Comparison of ENCODE assay signal across 12 cellular contexts in the genomic region with DNA sequence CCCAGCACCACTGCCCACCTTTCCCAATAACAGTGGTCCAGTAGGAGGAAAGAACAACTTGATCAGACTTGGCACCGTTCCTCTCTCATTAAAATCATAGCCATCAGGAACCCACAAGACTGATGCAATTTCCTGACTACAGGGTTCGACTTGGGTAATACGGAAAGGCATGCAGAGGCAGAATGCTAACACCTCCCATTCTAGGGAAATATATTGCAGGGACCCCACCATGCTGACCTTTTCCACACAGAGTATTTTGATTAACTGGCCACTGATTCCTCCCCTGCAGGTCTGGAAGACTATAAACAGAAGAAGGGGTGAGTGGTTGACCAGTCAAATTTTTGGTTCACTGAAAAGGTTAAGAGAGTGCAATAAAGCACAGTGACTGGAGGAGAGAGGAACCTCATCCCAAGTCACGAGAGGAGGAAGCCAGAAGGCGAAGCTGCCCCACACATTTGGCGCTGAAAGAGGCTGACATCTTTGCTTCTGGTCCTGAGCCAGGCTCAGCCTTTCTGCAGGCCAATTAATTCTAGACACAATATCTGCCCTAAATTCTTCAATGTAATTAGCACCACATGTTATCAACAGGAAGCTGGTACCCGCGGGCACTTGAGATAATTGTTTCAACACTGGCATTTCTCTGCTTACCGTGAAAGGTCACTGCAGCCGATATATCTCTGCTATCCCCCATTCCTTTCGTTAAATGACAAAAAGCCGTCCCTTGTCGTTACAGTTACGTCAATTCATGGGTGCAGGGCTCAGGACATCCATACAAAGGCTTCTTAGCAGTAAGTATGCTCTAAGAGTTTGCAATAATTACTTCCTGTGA.
DNase-seq lines count a peak whose midpoint lies in the region; ATAC-seq and TF ChIP-seq lines count a peak whose summit lies in the region.
"Had no signal": no experiment of that assay in that cellular context is flagged by ENCODE, and none has a peak within 500 bp of the region (broad histone marks: within the 10 kb centered on the region; RNA-seq: fewer than 3 reads in every experiment).

No MANE protein-coding gene starts in this region.

- H3K27ac Mint-ChIP-seq in GM23338: no peak overlapping the region
- H3K27ac Mint-ChIP-seq in CD4-positive, alpha-beta memory T cell: no peak overlapping the region

- no peak overlapping the region for H3K4me3 ChIP-seq in GM23338
- no peak overlapping the region for H3K4me3 ChIP-seq in CD4-positive, alpha-beta memory T cell (ENCODE audit: low read length in 2 of 2)
- H3K4me3 ChIP-seq: gastrocnemius medialis had no signal

- intact Hi-C loops in CD4-positive, alpha-beta memory T cell (cut with micrococcal nuclease): no loop called here

- H4K20me1 ChIP-seq in GM23338 (replicated peaks; ENCODE audit: insufficient read depth): no peaks in the 10 kb centered on the region; the same call in 1 of the 2 replicates

- no peaks in the 10 kb centered on the region for H3K27me3 ChIP-seq in GM23338 (ENCODE audit: insufficient read depth)
- H3K27me3 ChIP-seq in CD4-positive, alpha-beta memory T cell (ENCODE audit: insufficient read depth, low read length): no peaks in the 10 kb centered on the region
- H3K27me3 ChIP-seq: gastrocnemius medialis had no signal

- POLR2A ChIA-PET in CD4-positive, alpha-beta memory T cell (lab: Charles Lee; ENCODE audit: partially characterized antibody): no interaction called here

- H3K79me2 ChIP-seq in GM23338 (replicated peaks; ENCODE audit: insufficient read depth): no peaks in the 10 kb centered on the region

- no peaks in the 10 kb centered on the region for H3F3A ChIP-seq in GM23338 (replicated peaks; ENCODE audit: low read depth)

- 0 out of 2 replicates have a peak, but pooled peaks cover 2% of the 10 kb centered on the region for H3K9me2 ChIP-seq in GM23338 (ENCODE audit: insufficient read depth)

- H3K9me3 ChIP-seq in CD4-positive, alpha-beta memory T cell (ENCODE audit: control insufficient read depth in 1 of 2, low read length in 2 of 2): no peaks in the 10 kb centered on the region
- H3K9me3 ChIP-seq: gastrocnemius medialis had no signal

- H3K9me3 Mint-ChIP-seq in GM23338: no peaks in the 10 kb centered on the region; the same call in 2 of the 3 replicates
- peaks cover 0 to 2% (median 0%) of the 10 kb centered on the region in 8 donors for H3K9me3 Mint-ChIP-seq in CD4-positive, alpha-beta memory T cell

- H2AFZ ChIP-seq in GM23338: peak overlapping the region; percentile 69

- CTCF ChIA-PET in CD4-positive, alpha-beta memory T cell (lab: Charles Lee; ENCODE audit: partially characterized antibody): no interaction called here

- ATAC-seq in GM23338: no peak
- no peak for ATAC-seq in GM21528 (IDR thresholded peaks at IDR 0.05; ENCODE audit: low FRiP score, unreplicated experiment)
- ATAC-seq: gastrocnemius medialis had no signal

- TF ChIP-seq CTCF in GM23338 (conservative IDR thresholded peaks at IDR 0.05; ENCODE audit: low read depth in 2 of 2): no peak
- no peak for TF ChIP-seq CTCF in GM13976 (IDR thresholded peaks at IDR 0.05; ENCODE audit: borderline replicate concordance, control extremely low read depth, extremely low read depth, insufficient read depth, missing control alignments)

- peaks cover 7% of the 10 kb centered on the region; the same call in 1 of the 2 replicates for H3K4me1 ChIP-seq in GM23338 (ENCODE audit: insufficient read depth)
- no peaks in the 10 kb centered on the region for H3K4me1 ChIP-seq in CD4-positive, alpha-beta memory T cell (ENCODE audit: insufficient read depth, low read length)
- H3K4me1 ChIP-seq: gastrocnemius medialis had no signal

- no peak for DNase-seq in GM23338 (ENCODE audit: low spot score)
- DNase-seq in NCI-H774 (lab: John Stamatoyannopoulos, UW): peak; percentile 2
- peak; percentile 2 to 84 for DNase-seq in dermis microvascular lymphatic vessel endothelial cell (ENCODE audit: low read depth in 2 of 2)
- DNase-seq in pulmonary artery endothelial cell (ENCODE audit: low read depth, low spot score): peak; percentile 71
- no peak for DNase-seq in RKO (ENCODE audit: low spot score)
- no peak for DNase-seq in CD4-positive, alpha-beta memory T cell
- DNase-seq in GM13976 (ENCODE audit: low spot score): no peak
- DNase-seq: activated CD8-positive, alpha-beta memory T cell treated with anti-CD3 and anti-CD28 coated beads for 24 hours; gastrocnemius medialis; stimulated activated CD4-positive, alpha-beta T cell treated with anti-CD3 and anti-CD28 coated beads, Interleukin-1b, Interleukin-23, amount 100 ng/mL, for 48 hours had no signal

- H3K4me1 Mint-ChIP-seq in GM23338: peaks cover 8% of the 10 kb centered on the region; the same call in 2 of the 3 replicates
- H3K4me1 Mint-ChIP-seq in CD4-positive, alpha-beta memory T cell: no peaks in the 10 kb centered on the region

- no peaks in the 10 kb centered on the region for H3K36me3 Mint-ChIP-seq in GM23338 (ENCODE audit: low read depth)
- no peaks in the 10 kb centered on the region for H3K36me3 Mint-ChIP-seq in CD4-positive, alpha-beta memory T cell

- no peak overlapping the region for H3K27ac ChIP-seq in GM23338 (ENCODE audit: low read depth)
- H3K27ac ChIP-seq in CD4-positive, alpha-beta memory T cell (ENCODE audit: low read depth, low read length): no peak overlapping the region
- H3K27ac ChIP-seq: gastrocnemius medialis, KMS-11 had no signal

- H3K27me3 Mint-ChIP-seq in GM23338 (ENCODE audit: insufficient read depth, low read depth, poor library complexity): peaks cover 11% of the 10 kb centered on the region
- H3K27me3 Mint-ChIP-seq in CD4-positive, alpha-beta memory T cell: peaks cover 18 to 24% of the 10 kb centered on the region in 2 donors

- no peak overlapping the region for H3K4me2 ChIP-seq in GM23338
- H3K4me2 ChIP-seq: KMS-11 had no signal

- no peaks in the 10 kb centered on the region for H3K36me3 ChIP-seq in GM23338 (ENCODE audit: insufficient read depth)
- H3K36me3 ChIP-seq in CD4-positive, alpha-beta memory T cell (ENCODE audit: insufficient read depth, low read length): no peaks in the 10 kb centered on the region
- H3K36me3 ChIP-seq: gastrocnemius medialis had no signal

- H3K4me3 Mint-ChIP-seq in GM23338: no peak overlapping the region
- H3K4me3 Mint-ChIP-seq in CD4-positive, alpha-beta memory T cell: no peak overlapping the region

- in situ Hi-C loops in GM13976 (cut with MboI; ENCODE audit: low sequenced_read_pairs, unreplicated experiment): no loop called here

TF ChIP-seq in GM23338, 12 proteins besides CTCF, POLR2A, EP300 and RAD21:
- no peak for TF ChIP-seq JUNB (IDR thresholded peaks at IDR 0.05; ENCODE audit: unreplicated experiment)
TF ChIP-seq in GM23338: peak in this region for 0.

Comparison
In these comparisons a context has a peak if more than half of its experiments do, and no peak if none do; other contexts are left out.
1. DNase-seq: peak in NCI-H774 (single experiment), dermis microvascular lymphatic vessel endothelial cell (2 of 2) and pulmonary artery endothelial cell (single experiment); none in GM23338 (single experiment), RKO (single experiment), CD4-positive, alpha-beta memory T cell (0 of 5) and GM13976 (single experiment).